ENCODE assay signal across 15 cellular contexts in the genomic region with DNA sequence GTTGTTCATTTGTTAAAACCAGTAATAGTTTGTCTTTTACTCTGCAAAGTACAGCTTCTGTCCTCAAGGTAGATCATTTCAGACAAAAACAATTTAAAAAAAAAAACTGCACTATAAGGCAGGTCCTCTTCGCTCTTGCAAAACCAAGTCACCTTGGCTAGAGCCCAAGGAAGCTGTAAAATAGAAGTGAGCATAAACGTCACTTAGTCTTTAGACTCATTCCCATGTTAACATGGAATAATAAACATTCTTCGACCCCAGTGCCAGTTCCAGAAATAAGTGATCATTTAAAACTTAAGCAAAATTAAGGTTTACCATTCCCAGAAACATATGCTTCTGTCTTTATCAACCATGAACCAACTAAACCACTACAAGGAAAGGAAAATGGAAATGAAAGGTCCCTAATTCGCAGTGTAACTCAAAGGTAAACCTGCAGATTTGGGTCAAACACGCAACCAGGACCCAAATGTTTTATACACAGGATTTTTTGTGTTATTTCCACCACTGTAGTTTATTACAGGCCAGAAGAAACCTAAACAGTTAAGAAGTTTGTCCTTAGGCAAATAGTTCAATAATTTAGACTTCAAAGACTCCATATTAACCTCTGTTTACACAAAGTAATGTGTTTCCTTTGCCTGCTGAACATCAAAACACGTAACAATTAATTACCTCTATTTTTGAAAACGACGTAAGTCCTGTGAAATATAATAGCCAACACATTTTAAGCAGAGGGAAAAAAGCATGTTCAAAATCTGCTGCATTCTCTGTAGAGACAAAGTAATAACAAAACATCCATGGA. TPM values are rescaled to one million over a fixed set of nuclear protein-coding genes. Genes with fewer than 3 reads are reported as not detected.
DNase-seq lines count a peak whose midpoint lies in the region; ATAC-seq, FAIRE-seq and TF ChIP-seq lines count a peak whose summit lies in the region.
"Had no signal": no experiment of that assay in that cellular context is flagged by ENCODE, and none has a peak within 500 bp of the region (broad histone marks: within the 10 kb centered on the region; RNA-seq: fewer than 3 reads in every experiment).

No MANE protein-coding gene starts in this region.

- no peak overlapping the region for H3T11ph ChIP-seq in H9 (ENCODE audit: low read length)

- H3K56ac ChIP-seq in H9 (ENCODE audit: insufficient read length, low read depth, low read length), result no peak overlapping the region

- no TSS peak for BruUV-seq in HepG2 (replicated peaks; lab: Mats Ljungman, UMichigan)

- no peak for ATAC-seq in central memory CD8-positive, alpha-beta T cell (replicated peaks; ENCODE audit: extremely low read depth, poor library complexity, severe bottlenecking)
- ATAC-seq in HepG2, result no peak

- POLR2A ChIA-PET in HepG2 (lab: Yijun Ruan, JAX), result interaction anchor here (0.8 to 4.3 kb wide), 4 partner anchors 14 to 54 kb away, joined by 3 to 26 read pairs (median 6); a partner anchor contains a TSS

- no peaks in the 10 kb centered on the region for H3K27me3 Mint-ChIP-seq in central memory CD8-positive, alpha-beta T cell
- H3K27me3 Mint-ChIP-seq in H9 (ENCODE audit: low read depth), result no peaks in the 10 kb centered on the region; the same call in none of the 2 replicates

- H3K36me3 ChIP-seq in HepG2 (replicated peaks in 1 of 2; ENCODE audit: control insufficient read depth in 1 of 2, insufficient read depth in 2 of 2, low read length in 2 of 2) (0 out of 5 replicates have a peak, but pooled peaks cover 0 to 1% of the 10 kb centered on the region in 2 experiments), smooth muscle cell (ENCODE audit: low read depth) (no peaks in the 10 kb centered on the region)

- H3K27me3 ChIP-seq in HepG2 (ENCODE audit: control insufficient read depth in 1 of 2, insufficient read depth in 2 of 2, low read length in 2 of 2) (no peaks in the 10 kb centered on the region), smooth muscle cell (ENCODE audit: low read depth) (no peaks in the 10 kb centered on the region), H9 (ENCODE audit: insufficient read depth, low read length) (no peaks in the 10 kb centered on the region)
- H3K27me3 ChIP-seq: testis had no signal

- H2AFZ ChIP-seq in HepG2 (ENCODE audit: low read length), result no peak overlapping the region
- no peak overlapping the region for H2AFZ ChIP-seq in smooth muscle cell (ENCODE audit: low read depth)
- H2AFZ ChIP-seq in H9 (ENCODE audit: low read length), result no peak overlapping the region

- DNase-seq in DMS79 treated with DMSO at 0.1 percent for 48 hours (lab: John Stamatoyannopoulos, UW), result peak; percentile 14
- DNase-seq in DMS79 (lab: John Stamatoyannopoulos, UW), result no peak
- DNase-seq in central memory CD8-positive, alpha-beta T cell (ENCODE audit: low spot score in 2 of 2), result no peak
- no peak for DNase-seq in HepG2 (ENCODE audit: low spot score)
- no peak for DNase-seq in smooth muscle cell (lab: John Stamatoyannopoulos, UW; ENCODE audit: unreplicated experiment)
- DNase-seq in HPDE6-E6E7 (ENCODE audit: extremely low spot score), result no peak
- no peak for DNase-seq in NCI-H1694 (lab: John Stamatoyannopoulos, UW)
- DNase-seq in H9, result no peak
- DNase-seq: activated CD4-positive, alpha-beta T cell treated with anti-CD3 and anti-CD28 coated beads for 48 hours; activated gamma-delta T cell treated with Interleukin-2 at 50 U/mL for 16 hours; central memory CD4-positive, alpha-beta T cell; NCI-H82; testis had no signal

- no peaks in the 10 kb centered on the region for H3F3A ChIP-seq in smooth muscle cell (ENCODE audit: low read depth)

- peaks cover 6% of the 10 kb centered on the region for H3K36me3 Mint-ChIP-seq in central memory CD8-positive, alpha-beta T cell (ENCODE audit: insufficient read depth)
- H3K36me3 Mint-ChIP-seq in H9 (ENCODE audit: insufficient read depth in 1 of 3, low read depth in 3 of 3), result no peaks in the 10 kb centered on the region

- peak overlapping the region; percentile 53 for H3K27ac Mint-ChIP-seq in central memory CD8-positive, alpha-beta T cell (ENCODE audit: low read depth)
- no peak overlapping the region for H3K27ac Mint-ChIP-seq in H9

- no peak overlapping the region for H2BK120ac ChIP-seq in H9 (ENCODE audit: low read depth, low read length, poor library complexity, severe bottlenecking)

- no peak overlapping the region for H4K8ac ChIP-seq in H9 (replicated peaks; ENCODE audit: insufficient read length, low read depth, low read length)

- H3K14ac ChIP-seq in H9 (ENCODE audit: insufficient read depth, low read length), result no peak overlapping the region

- peaks cover 100% of the 10 kb centered on the region for H3K4me1 ChIP-seq in HepG2 (ENCODE audit: insufficient read depth, low read length)
- peaks cover 14% of the 10 kb centered on the region for H3K4me1 ChIP-seq in smooth muscle cell (ENCODE audit: low read depth)
- H3K4me1 ChIP-seq in H9 (ENCODE audit: insufficient read depth, low read length), result no peaks in the 10 kb centered on the region

- H3K4ac ChIP-seq in H9 (ENCODE audit: low read depth, low read length), result no peak overlapping the region

- H2BK15ac ChIP-seq in H9 (ENCODE audit: low read depth, low read length), result no peak overlapping the region

- no peak overlapping the region for H3K18ac ChIP-seq in H9 (ENCODE audit: insufficient read length, low read depth, low read length)

- TF ChIP-seq RAD21 in HepG2 (CRISPR knock-in tag; IDR thresholded peaks at IDR 0.05), result no peak

- H3K27ac ChIP-seq in HepG2 (ENCODE audit: extremely low read length, insufficient read depth, low read length) (peak overlapping the region; percentile 97), smooth muscle cell (ENCODE audit: low read depth) (peak overlapping the region; percentile 10), H9 (ENCODE audit: insufficient read length, low read depth, low read length) (no peak overlapping the region)
- H3K27ac ChIP-seq: 22Rv1, testis had no signal

- TF ChIP-seq CTCF in HepG2 (CRISPR knock-in tag; IDR thresholded peaks at IDR 0.05), result no peak
- no peak for TF ChIP-seq CTCF in smooth muscle cell (IDR thresholded peaks at IDR 0.05; ENCODE audit: borderline replicate concordance, insufficient read depth, poor library complexity, severe bottlenecking)
- no peak for TF ChIP-seq CTCF in H9 (conservative IDR thresholded peaks at IDR 0.05)

- in situ Hi-C loops in HepG2 (cut with HindIII; ENCODE audit: extremely low pct_ligation_motif_present, low pct_unique_long_range_greater_than_20kb), result no loop called here

- no peaks in the 10 kb centered on the region for H3K9me3 Mint-ChIP-seq in central memory CD8-positive, alpha-beta T cell
- no peaks in the 10 kb centered on the region for H3K9me3 Mint-ChIP-seq in H9

- FAIRE-seq in HepG2 (lab: Jason Lieb, UNC), result no peak
- FAIRE-seq: D721Med had no signal

- H2BK12ac ChIP-seq in H9 (ENCODE audit: insufficient read length, low read depth, low read length), result no peak overlapping the region

- no peak overlapping the region for H3K4me3 Mint-ChIP-seq in central memory CD8-positive, alpha-beta T cell
- no peak overlapping the region for H3K4me3 Mint-ChIP-seq in H9

- no peak overlapping the region for H2BK20ac ChIP-seq in H9 (ENCODE audit: low read depth, low read length, poor library complexity, severe bottlenecking)

- no peaks in the 10 kb centered on the region for H3K23me2 ChIP-seq in H9 (ENCODE audit: insufficient read length, low read depth, low read length, poor library complexity, severe bottlenecking)

- no peaks in the 10 kb centered on the region for H3K9me3 ChIP-seq in HepG2 (ENCODE audit: low read length)
- no peaks in the 10 kb centered on the region for H3K9me3 ChIP-seq in smooth muscle cell (replicated peaks; ENCODE audit: low read depth)
- H3K9me3 ChIP-seq in H9 (ENCODE audit: control insufficient read depth, low read depth, low read length), result no peaks in the 10 kb centered on the region
- H3K9me3 ChIP-seq: testis had no signal

- CTCF ChIA-PET in HepG2 (lab: Yijun Ruan, JAX; ENCODE audit: low intra/inter-chr PET ratio, low total read pairs), result no interaction called here

- no peak overlapping the region for H4K5ac ChIP-seq in H9 (ENCODE audit: insufficient read length, low read depth, low read length)

- H2AK5ac ChIP-seq in H9 (ENCODE audit: insufficient read length, low read length), result no peak overlapping the region

- H3K4me3 ChIP-seq in HepG2 (replicated peaks in 1 of 3; ENCODE audit: insufficient read depth in 1 of 3, low read depth in 2 of 3, low read length in 3 of 3), result peak overlapping the region in 1 of 3 experiments; percentile 45; a peak in 2 of 6 replicates
- H3K4me3 ChIP-seq in smooth muscle cell, result no peak overlapping the region
- H3K4me3 ChIP-seq: testis had no signal

- H4K20me1 ChIP-seq in HepG2 (ENCODE audit: insufficient read depth, low read length) (no peaks in the 10 kb centered on the region), smooth muscle cell (ENCODE audit: low read depth) (peaks cover 51% of the 10 kb centered on the region), H9 (ENCODE audit: control insufficient read depth, insufficient read depth, insufficient read length) (no peaks in the 10 kb centered on the region)

- H3K4me2 ChIP-seq in HepG2 (ENCODE audit: low read depth, low read length) (peak overlapping the region; percentile 92), smooth muscle cell (peak overlapping the region; percentile 21), H9 (ENCODE audit: insufficient read depth, insufficient read length, low read length) (no peak overlapping the region)

- no peak overlapping the region for H4K91ac ChIP-seq in H9 (ENCODE audit: insufficient read length, low read depth, low read length)

- no peak overlapping the region for H3K23ac ChIP-seq in H9 (ENCODE audit: insufficient read length, low read depth, low read length)

- H3K79me2 ChIP-seq in HepG2 (ENCODE audit: insufficient read depth, low read length) (peaks cover 75% of the 10 kb centered on the region), smooth muscle cell (ENCODE audit: low read depth) (peaks cover 64% of the 10 kb centered on the region), H9 (ENCODE audit: insufficient read depth, low read length) (no peaks in the 10 kb centered on the region)

- peaks cover 67% of the 10 kb centered on the region for H3K4me1 Mint-ChIP-seq in central memory CD8-positive, alpha-beta T cell
- peaks cover 0 to 7% of the 10 kb centered on the region in 2 experiments; a peak in 1 of 4 replicates for H3K4me1 Mint-ChIP-seq in H9

- 35% methylated on average over 8 of the region's 8 CpGs for WGBS in HepG2 (ENCODE audit: low lambda C conversion rate)
- WGBS in smooth muscle cell (ENCODE audit: low lambda C conversion rate), result 70% methylated on average over 8 of the region's 8 CpGs
- WGBS in H9 (ENCODE audit: extremely low coverage, insufficient read length, low lambda C conversion rate), result no CpG with 5 or more reads among the region's 8 CpGs

- TF ChIP-seq EP300 in HepG2 (IDR thresholded peaks at IDR 0.05; ENCODE audit: low read depth in 2 of 2, low read length in 2 of 2) (peak in 1 of 2 experiments; percentile 74; a peak in 1 of 4 replicates), HepG2 (CRISPR knock-in tag; IDR thresholded peaks at IDR 0.05; ENCODE audit: borderline replicate concordance) (no peak)

- no peaks in the 10 kb centered on the region for H3K79me1 ChIP-seq in H9 (ENCODE audit: insufficient read depth, low read depth, low read length, poor library complexity, severe bottlenecking)

- no peak for TF ChIP-seq POLR2A in HepG2 (IDR thresholded peaks at IDR 0.05; ENCODE audit: insufficient read depth in 1 of 2, low read depth in 2 of 2, low read length in 2 of 2)

- no peak overlapping the region for H2BK5ac ChIP-seq in H9 (ENCODE audit: insufficient read length, low read length)

- peak overlapping the region; percentile 84 for H3K9ac ChIP-seq in HepG2 (ENCODE audit: insufficient read depth, low read depth, low read length)
- H3K9ac ChIP-seq in smooth muscle cell (ENCODE audit: low read depth), result no peak overlapping the region
- H3K9ac ChIP-seq in H9 (ENCODE audit: extremely low read depth, insufficient read length, low read length), result no peak overlapping the region

- intact Hi-C loops in HepG2 (cut with micrococcal nuclease; ENCODE audit: unreplicated experiment), result no loop called here

RNA-seq across cellular contexts. Expression of a gene that starts 54.6 kb away (rescaled TPM):
- 44.8 and 76.5 TPM in 2 replicates for total RNA-seq in HepG2 (2016; rRNA removed; fragmentation: Illumina TruSeq; extraction: Trizol)
- 8.1 TPM in 2 replicates for total RNA-seq in HepG2 (2016; cell fraction: cytosol; rRNA removed; fragmentation: Illumina TruSeq; extraction: Trizol; ENCODE audit: low read depth)
- total RNA-seq in HepG2 (2016; cell fraction: insoluble cytoplasmic fraction; rRNA removed; fragmentation: Illumina TruSeq; extraction: Trizol), result 37.2 and 78.5 TPM in 2 replicates
- total RNA-seq in HepG2 (2016; cell fraction: membrane; rRNA removed; fragmentation: Illumina TruSeq; extraction: Trizol), result 23.2 and 23.6 TPM in 2 replicates
- 92.0 and 99.3 TPM in 2 replicates for total RNA-seq in HepG2 (2016; cell fraction: nucleus; rRNA removed; fragmentation: Illumina TruSeq; extraction: Trizol)
- polyA plus RNA-seq in HepG2 (2011; rRNA removed), result 146 and 195 TPM in 2 replicates
- 160 and 165 TPM in 2 replicates for polyA plus RNA-seq in HepG2 (2011; cell fraction: cytosol; rRNA removed)
- 88.3 and 110 TPM in 2 replicates for polyA plus RNA-seq in HepG2 (2011; cell fraction: nucleus; rRNA removed)
- polyA plus RNA-seq in HepG2 (2012), result 94.7 and 114 TPM in 2 replicates
- 1.5 and 1.6 TPM in 2 replicates for polyA plus RNA-seq in HepG2 (2016; cell fraction: cytosol; fragmentation: Illumina TruSeq; extraction: Trizol; ENCODE audit: low read depth)
- polyA plus RNA-seq in HepG2 (2016; cell fraction: insoluble cytoplasmic fraction; fragmentation: Illumina TruSeq; extraction: Trizol; ENCODE audit: low read depth), result 26.7 and 28.7 TPM in 2 replicates
- polyA plus RNA-seq in HepG2 (2016; cell fraction: membrane; fragmentation: Illumina TruSeq; extraction: Trizol; ENCODE audit: low read depth), result 5.7 and 6.6 TPM in 2 replicates
- polyA plus RNA-seq in HepG2 (2016; cell fraction: nucleus; fragmentation: Illumina TruSeq; extraction: Trizol; ENCODE audit: insufficient read depth, low read depth), result 66.6 and 67.2 TPM in 2 replicates
- polyA minus RNA-seq in HepG2 (2011; rRNA and poly(A)+ RNA removed; ENCODE audit: low replicate concordance), result 82.3 and 729 TPM in 2 replicates
- polyA minus RNA-seq in HepG2 (2011; cell fraction: cytosol; rRNA and poly(A)+ RNA removed), result 295 and 307 TPM in 2 replicates
- polyA minus RNA-seq in HepG2 (2011; cell fraction: nucleus; rRNA and poly(A)+ RNA removed), result 324 and 354 TPM in 2 replicates
- total RNA-seq in smooth muscle cell, result 112 TPM in 2 replicates
- 52.0 and 68.3 TPM in 2 replicates for polyA plus RNA-seq in smooth muscle cell
- total RNA-seq in H9 (2021), result 2.4 and 3.6 TPM in 2 replicates
